ENCODE assay signal across 9 cellular contexts in the genomic region with DNA sequence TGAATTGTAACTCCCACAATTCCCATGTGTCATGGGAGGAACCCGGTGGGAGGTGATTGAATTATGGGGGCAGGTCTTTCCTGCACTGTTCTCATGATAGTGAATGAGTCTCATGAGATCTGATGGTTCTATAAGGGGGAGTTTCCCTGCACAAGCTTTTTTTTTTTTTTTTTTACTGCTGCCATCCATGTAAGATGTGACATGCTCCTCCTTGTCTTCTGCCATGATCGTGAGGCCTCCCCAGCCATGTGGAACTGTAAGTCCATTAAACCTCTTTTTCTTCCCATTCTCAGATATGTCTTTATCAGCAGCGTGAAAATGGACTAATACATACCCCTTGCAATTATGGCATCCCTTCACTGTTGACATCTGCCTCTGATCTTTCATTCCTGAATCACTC. TPM values are rescaled to one million over a fixed set of nuclear protein-coding genes. Genes with fewer than 3 reads are reported as not detected.
"Had no signal": no experiment of that assay in that cellular context is flagged by ENCODE, and none has a peak within 500 bp of the region (broad histone marks: within the 10 kb centered on the region; RNA-seq: fewer than 3 reads in every experiment).

No MANE protein-coding gene starts in this region.

RNA-seq across cellular contexts. Expression of gene SLC35D3, which starts 17.6 kb away (rescaled TPM):
- total RNA-seq: OCI-LY7, PC-3, PC-9, Right ventricle myocardium inferior, Right ventricle myocardium superior, RPMI7951, SJSA1, SK-MEL-5, T-cell had no signal
